1 cellular context compared by ENCODE assay signal in genomic region chr2:105455488-105455991, GRCh38.
A peak's percentile ranks its signal among the peaks of the same experiment; 100 is the strongest.
TF ChIP-seq lines count a peak whose summit lies in the region.

No MANE protein-coding gene starts in this region.

TF ChIP-seq in K562, 482 proteins besides CTCF, POLR2A, EP300 and RAD21 (continued from another document and continues in another):
- TF ChIP-seq ZBTB40 (IDR thresholded peaks at IDR 0.05) = no peak; the same call in 1 of the 2 replicates
- no peak for TF ChIP-seq ZBTB40 (CRISPR knock-in tag; IDR thresholded peaks at IDR 0.05)
- peak in 1 of 2 experiments; percentile 90; a peak in 2 of 4 replicates for TF ChIP-seq RCOR1 (IDR thresholded peaks at IDR 0.05; ENCODE audit: borderline replicate concordance in 1 of 2, low read depth in 2 of 2, low read length in 2 of 2)
- TF ChIP-seq BRF2 (IDR thresholded peaks at IDR 0.05; ENCODE audit: borderline replicate concordance, insufficient read depth, insufficient read length) = no peak
- TF ChIP-seq, protein P1, sequence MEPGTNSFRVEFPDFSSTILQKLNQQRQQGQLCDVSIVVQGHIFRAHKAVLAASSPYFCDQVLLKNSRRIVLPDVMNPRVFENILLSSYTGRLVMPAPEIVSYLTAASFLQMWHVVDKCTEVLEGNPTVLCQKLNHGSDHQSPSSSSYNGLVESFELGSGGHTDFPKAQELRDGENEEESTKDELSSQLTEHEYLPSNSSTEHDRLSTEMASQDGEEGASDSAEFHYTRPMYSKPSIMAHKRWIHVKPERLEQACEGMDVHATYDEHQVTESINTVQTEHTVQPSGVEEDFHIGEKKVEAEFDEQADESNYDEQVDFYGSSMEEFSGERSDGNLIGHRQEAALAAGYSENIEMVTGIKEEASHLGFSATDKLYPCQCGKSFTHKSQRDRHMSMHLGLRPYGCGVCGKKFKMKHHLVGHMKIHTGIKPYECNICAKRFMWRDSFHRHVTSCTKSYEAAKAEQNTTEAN (CRISPR knock-in tag; IDR thresholded peaks at IDR 0.05) = no peak
- TF ChIP-seq TCF3 (CRISPR knock-in tag; IDR thresholded peaks at IDR 0.05) = peak; percentile 16; the same call in 1 of the 2 replicates
- no peak for TF ChIP-seq RBM34 (IDR thresholded peaks at IDR 0.05; ENCODE audit: borderline replicate concordance, insufficient read depth, low read length)
- peak; percentile 68 for TF ChIP-seq MYC (IDR thresholded peaks at IDR 0.05; ENCODE audit: low read depth, low read length)
- no peak for TF ChIP-seq MYC (CRISPR knock-in tag; IDR thresholded peaks at IDR 0.05; ENCODE audit: borderline replicate concordance, low read depth)
- no peak for TF ChIP-seq TCF15 (CRISPR knock-in tag; IDR thresholded peaks at IDR 0.05)
- TF ChIP-seq NR2F6 (CRISPR knock-in tag; IDR thresholded peaks at IDR 0.05) = no peak
- peak; percentile 85 for TF ChIP-seq NFIC (IDR thresholded peaks at IDR 0.05)
- peak; percentile 58 for TF ChIP-seq DDX20 (tag; IDR thresholded peaks at IDR 0.05; ENCODE audit: low read depth)
- no peak for TF ChIP-seq ARID2 (IDR thresholded peaks at IDR 0.05)
- TF ChIP-seq, protein P2, sequence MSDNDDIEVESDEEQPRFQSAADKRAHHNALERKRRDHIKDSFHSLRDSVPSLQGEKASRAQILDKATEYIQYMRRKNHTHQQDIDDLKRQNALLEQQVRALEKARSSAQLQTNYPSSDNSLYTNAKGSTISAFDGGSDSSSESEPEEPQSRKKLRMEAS (CRISPR knock-in tag; IDR thresholded peaks at IDR 0.05) = no peak
- TF ChIP-seq, protein P3, sequence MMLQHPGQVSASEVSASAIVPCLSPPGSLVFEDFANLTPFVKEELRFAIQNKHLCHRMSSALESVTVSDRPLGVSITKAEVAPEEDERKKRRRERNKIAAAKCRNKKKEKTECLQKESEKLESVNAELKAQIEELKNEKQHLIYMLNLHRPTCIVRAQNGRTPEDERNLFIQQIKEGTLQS (IDR thresholded peaks at IDR 0.05) = peak; percentile 91
- TF ChIP-seq, protein P3 (CRISPR knock-in tag; conservative IDR thresholded peaks at IDR 0.05) = no peak
- no peak for TF ChIP-seq PRDM10 (IDR thresholded peaks at IDR 0.05; ENCODE audit: partially characterized antibody)
- no peak for TF ChIP-seq NR2C2 (CRISPR knock-in tag; IDR thresholded peaks at IDR 0.05)
- TF ChIP-seq NR2C2 (tag; IDR thresholded peaks at IDR 0.05) = peak; percentile 73; the same call in 1 of the 2 replicates
- peak; percentile 77 to 80; a peak in 2 of 4 replicates for TF ChIP-seq TRIM24 (IDR thresholded peaks at IDR 0.05)
- TF ChIP-seq ZNF175 (CRISPR knock-in tag; IDR thresholded peaks at IDR 0.05; ENCODE audit: low read depth) = peak; percentile 88
- peak; percentile 53; the same call in 1 of the 2 replicates for TF ChIP-seq LEF1 (IDR thresholded peaks at IDR 0.05)
- no peak for TF ChIP-seq EGR1 (conservative IDR thresholded peaks at IDR 0.05)
- peak; percentile 93 for TF ChIP-seq CTBP1 (IDR thresholded peaks at IDR 0.05; ENCODE audit: borderline replicate concordance)
- no peak for TF ChIP-seq POLR3A (IDR thresholded peaks at IDR 0.05; ENCODE audit: borderline replicate concordance, extremely low read depth, insufficient read depth, insufficient read length)
- TF ChIP-seq CUX1 (CRISPR knock-in tag; IDR thresholded peaks at IDR 0.05) = no peak
- peak; percentile 70; the same call in 1 of the 2 replicates for TF ChIP-seq DMBX1 (CRISPR knock-in tag; IDR thresholded peaks at IDR 0.05; ENCODE audit: borderline replicate concordance)
- TF ChIP-seq, protein P4, sequence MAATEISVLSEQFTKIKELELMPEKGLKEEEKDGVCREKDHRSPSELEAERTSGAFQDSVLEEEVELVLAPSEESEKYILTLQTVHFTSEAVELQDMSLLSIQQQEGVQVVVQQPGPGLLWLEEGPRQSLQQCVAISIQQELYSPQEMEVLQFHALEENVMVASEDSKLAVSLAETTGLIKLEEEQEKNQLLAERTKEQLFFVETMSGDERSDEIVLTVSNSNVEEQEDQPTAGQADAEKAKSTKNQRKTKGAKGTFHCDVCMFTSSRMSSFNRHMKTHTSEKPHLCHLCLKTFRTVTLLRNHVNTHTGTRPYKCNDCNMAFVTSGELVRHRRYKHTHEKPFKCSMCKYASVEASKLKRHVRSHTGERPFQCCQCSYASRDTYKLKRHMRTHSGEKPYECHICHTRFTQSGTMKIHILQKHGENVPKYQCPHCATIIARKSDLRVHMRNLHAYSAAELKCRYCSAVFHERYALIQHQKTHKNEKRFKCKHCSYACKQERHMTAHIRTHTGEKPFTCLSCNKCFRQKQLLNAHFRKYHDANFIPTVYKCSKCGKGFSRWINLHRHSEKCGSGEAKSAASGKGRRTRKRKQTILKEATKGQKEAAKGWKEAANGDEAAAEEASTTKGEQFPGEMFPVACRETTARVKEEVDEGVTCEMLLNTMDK (IDR thresholded peaks at IDR 0.05; ENCODE audit: borderline replicate concordance, insufficient read depth, low read depth, low read length, poor library complexity, severe bottlenecking) = no peak
- 0 out of 2 replicates have a peak, but pooled peaks have one; percentile 30 for TF ChIP-seq EP400 (IDR thresholded peaks at IDR 0.05)
- no peak for TF ChIP-seq POLR2AphosphoS2 (IDR thresholded peaks at IDR 0.05; ENCODE audit: low read length)
- peak; percentile 51; the same call in 1 of the 2 replicates for TF ChIP-seq ARID1B (IDR thresholded peaks at IDR 0.05)
